Comparison of ENCODE assay signal across 9 cellular contexts in genomic region chr12:54370218-54370730, GRCh38. TPM values are rescaled to one million over a fixed set of nuclear protein-coding genes. Genes with fewer than 3 reads are reported as not detected.
DNase-seq lines count a peak whose midpoint lies in the region; ATAC-seq lines count a peak whose summit lies in the region.
"Had no signal": no experiment of that assay in that cellular context is flagged by ENCODE, and none has a peak within 500 bp of the region (broad histone marks: within the 10 kb centered on the region; RNA-seq: fewer than 3 reads in every experiment).

No MANE protein-coding gene starts in this region.

- intact Hi-C loops in left colon (cut with DNase I, micrococcal nuclease): no loop called here

- no peaks in the 10 kb centered on the region for H3K27me3 Mint-ChIP-seq in stimulated activated naive B cell treated with anti-CD40 and anti-IgM and Interleukin-4, amounts not matched to agents 10 μg/mL and 1 μg/mL and 100 μg/mL, for 72 hours

- ATAC-seq in left colon (peak; percentile 83), GM19328 (IDR thresholded peaks at IDR 0.05; ENCODE audit: unreplicated experiment) (no peak), GM21576 (IDR thresholded peaks at IDR 0.05; ENCODE audit: unreplicated experiment) (no peak)
- no peak for ATAC-seq in stimulated activated naive B cell treated with anti-CD40 and anti-IgM and Interleukin-4, amounts not matched to agents 10 μg/mL and 1 μg/mL and 100 μg/mL, for 72 hours (replicated peaks)

- DNase-seq in SIG-M5 treated with dmso at 0.1 percent for 504 hours (lab: John Stamatoyannopoulos, UW; ENCODE audit: unreplicated experiment): peak; percentile 59
- DNase-seq in SIG-M5 (lab: John Stamatoyannopoulos, UW): no peak
- DNase-seq in NCI-H748 (lab: John Stamatoyannopoulos, UW; ENCODE audit: unreplicated experiment): peak; percentile 75
- peak; percentile 67 to 75 for DNase-seq in left colon
- DNase-seq in stimulated activated naive B cell treated with anti-CD40 and anti-IgM and Interleukin-4, amounts not matched to agents 10 μg/mL and 1 μg/mL and 100 μg/mL, for 72 hours: no peak

- peaks cover 0 to 4% of the 10 kb centered on the region in 2 donors for H3K36me3 Mint-ChIP-seq in stimulated activated naive B cell treated with anti-CD40 and anti-IgM and Interleukin-4, amounts not matched to agents 10 μg/mL and 1 μg/mL and 100 μg/mL, for 72 hours

- H3K27ac Mint-ChIP-seq in stimulated activated naive B cell treated with anti-CD40 and anti-IgM and Interleukin-4, amounts not matched to agents 10 μg/mL and 1 μg/mL and 100 μg/mL, for 72 hours: no peak overlapping the region

- peak overlapping the region; percentile 23 to 53 for H3K4me3 Mint-ChIP-seq in stimulated activated naive B cell treated with anti-CD40 and anti-IgM and Interleukin-4, amounts not matched to agents 10 μg/mL and 1 μg/mL and 100 μg/mL, for 72 hours

- H3K27ac ChIP-seq in cingulate gyrus (ENCODE audit: low read depth, low read length): peak overlapping the region; percentile 49

- no peaks in the 10 kb centered on the region for H3K9me3 Mint-ChIP-seq in stimulated activated naive B cell treated with anti-CD40 and anti-IgM and Interleukin-4, amounts not matched to agents 10 μg/mL and 1 μg/mL and 100 μg/mL, for 72 hours
- H3K9me3 Mint-ChIP-seq: CD8-positive, alpha-beta memory T cell had no signal

- H3K4me1 Mint-ChIP-seq in stimulated activated naive B cell treated with anti-CD40 and anti-IgM and Interleukin-4, amounts not matched to agents 10 μg/mL and 1 μg/mL and 100 μg/mL, for 72 hours: peaks cover 21 to 32% of the 10 kb centered on the region in 2 donors

RNA-seq across cellular contexts. Expression of gene GPR84, which starts 6.0 kb away (rescaled TPM):
- under 1 TPM in 1 of 2 donors, not detected in 1; 0.50 TPM for total RNA-seq in left colon

RNA-seq across cellular contexts. Expression of gene ZNF385A, which starts 14.3 kb away (rescaled TPM):
- 1 to 10 TPM; 4.0 to 8.3 TPM for total RNA-seq in left colon

RNA-seq across cellular contexts. Expression of gene COPZ1, which starts 45.3 kb away (rescaled TPM):
- 100 to 1,000 TPM; 119 to 129 TPM for total RNA-seq in left colon

RNA-seq across cellular contexts. Expression of gene ITGA5, which starts 48.8 kb away (rescaled TPM):
- total RNA-seq in left colon: 10 to 100 TPM; 20.8 to 49.1 TPM

Comparison
In these comparisons a context has a peak if more than half of its experiments do, and no peak if none do; other contexts are left out.
1. DNase-seq: peak in SIG-M5 treated with dmso at 0.1 percent for 504 hours (single experiment), NCI-H748 (single experiment) and left colon (2 of 2); none in SIG-M5 (single experiment) and stimulated activated naive B cell treated with anti-CD40 and anti-IgM and Interleukin-4, amounts not matched to agents 10 μg/mL and 1 μg/mL and 100 μg/mL, for 72 hours (single experiment).